ENCODE assay signal across 8 cellular contexts in the genomic region with DNA sequence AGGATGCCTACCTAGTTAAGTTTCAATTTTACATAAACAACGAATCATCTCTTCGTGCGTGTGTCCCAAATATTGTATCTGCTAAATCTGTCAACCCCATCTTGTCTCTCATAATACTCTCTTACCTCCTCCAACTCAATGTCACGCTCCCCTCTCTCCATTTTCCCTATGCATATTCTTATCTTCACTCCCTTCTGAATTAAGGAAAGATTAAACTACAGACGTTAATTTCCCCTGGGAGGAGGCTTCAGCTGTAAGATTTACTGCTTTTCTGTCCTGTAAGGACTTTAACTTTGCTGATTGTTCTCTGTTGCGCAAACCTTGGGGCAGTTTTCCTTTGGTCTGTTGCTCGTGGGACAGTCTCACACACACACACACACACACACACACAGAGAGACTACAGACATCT. TPM values are rescaled to one million over a fixed set of nuclear protein-coding genes. Genes with fewer than 3 reads are reported as not detected.
A peak's percentile ranks its signal among the peaks of the same experiment; 100 is the strongest.
DNase-seq lines count a peak whose midpoint lies in the region; ATAC-seq and TF ChIP-seq lines count a peak whose summit lies in the region.

No MANE protein-coding gene starts in this region.

- H3K4me1 ChIP-seq in HUES48 (ENCODE audit: control insufficient read depth, insufficient read depth, low read length) (peaks cover 8% of the 10 kb centered on the region; the same call in 1 of the 2 replicates), right cardiac atrium (ENCODE audit: control insufficient read depth, insufficient read depth, low read length) (no peaks in the 10 kb centered on the region), sigmoid colon (peaks cover 0 to 15% (median 5%) of the 10 kb centered on the region in 4 donors)

- POLR2A ChIA-PET in activated naive CD8-positive, alpha-beta T cell treated with anti-CD3 and anti-CD28 coated beads, Interleukin-2, amount 10 ng/mL, durations not matched to agents 7 days and 5 days (lab: Charles Lee) = no interaction called here

- WGBS in right cardiac atrium = 8% methylated on average over 7 of the region's 7 CpGs
- WGBS in sigmoid colon, 2 donors = 3 to 6% methylated on average over 7 of the region's 7 CpGs

- H3K36me3 ChIP-seq in HUES48 (ENCODE audit: control insufficient read depth, insufficient read depth, low read length) (no peaks in the 10 kb centered on the region), sigmoid colon (no peaks in the 10 kb centered on the region)

- H3K9me3 Mint-ChIP-seq in activated naive CD8-positive, alpha-beta T cell treated with anti-CD3 and anti-CD28 coated beads, Interleukin-2, amount 10 ng/mL, durations not matched to agents 7 days and 5 days = no peaks in the 10 kb centered on the region

- H3K27ac Mint-ChIP-seq in activated naive CD8-positive, alpha-beta T cell treated with anti-CD3 and anti-CD28 coated beads, Interleukin-2, amount 10 ng/mL, durations not matched to agents 7 days and 5 days = peak overlapping the region; percentile 93

- no peaks in the 10 kb centered on the region for H3K36me3 Mint-ChIP-seq in activated naive CD8-positive, alpha-beta T cell treated with anti-CD3 and anti-CD28 coated beads, Interleukin-2, amount 10 ng/mL, durations not matched to agents 7 days and 5 days

- H3K27ac ChIP-seq in HUES48 (ENCODE audit: low read depth, low read length) (peak overlapping the region; percentile 90), right cardiac atrium (ENCODE audit: low read length) (peak overlapping the region; percentile 99), sigmoid colon (peak overlapping the region; percentile 79 to 85 (median 82))

- no peak for TF ChIP-seq CTCF in sigmoid colon (IDR thresholded peaks at IDR 0.05)

- H3K27me3 Mint-ChIP-seq in activated naive CD8-positive, alpha-beta T cell treated with anti-CD3 and anti-CD28 coated beads, Interleukin-2, amount 10 ng/mL, durations not matched to agents 7 days and 5 days = no peaks in the 10 kb centered on the region

- peaks cover 19% of the 10 kb centered on the region for H3K4me1 Mint-ChIP-seq in activated naive CD8-positive, alpha-beta T cell treated with anti-CD3 and anti-CD28 coated beads, Interleukin-2, amount 10 ng/mL, durations not matched to agents 7 days and 5 days

- H3K27me3 ChIP-seq in HUES48 (ENCODE audit: control insufficient read depth, insufficient read depth, low read length) (no peaks in the 10 kb centered on the region), right cardiac atrium (ENCODE audit: control insufficient read depth, insufficient read depth) (no peaks in the 10 kb centered on the region), sigmoid colon (no peaks in the 10 kb centered on the region)

- H3K9ac ChIP-seq in HUES48 (ENCODE audit: low read depth, low read length) = peak overlapping the region; percentile 94

- peak overlapping the region; percentile 95 for H3K4me3 Mint-ChIP-seq in activated naive CD8-positive, alpha-beta T cell treated with anti-CD3 and anti-CD28 coated beads, Interleukin-2, amount 10 ng/mL, durations not matched to agents 7 days and 5 days

- H3K9me3 ChIP-seq in HUES48 (ENCODE audit: control insufficient read depth, insufficient read depth, low read length) = peaks cover 12% of the 10 kb centered on the region; the same call in 1 of the 2 replicates
- H3K9me3 ChIP-seq in right cardiac atrium (ENCODE audit: control insufficient read depth, low read length) = no peaks in the 10 kb centered on the region
- no peaks in the 10 kb centered on the region for H3K9me3 ChIP-seq in sigmoid colon

- TF ChIP-seq POLR2A in sigmoid colon (IDR thresholded peaks at IDR 0.05) = no peak

- peak; percentile 18 for DNase-seq in GM04504 (ENCODE audit: low read depth)
- DNase-seq in activated naive CD8-positive, alpha-beta T cell treated with anti-CD3 and anti-CD28 coated beads, Interleukin-2, amount 10 ng/mL, durations not matched to agents 7 days and 5 days = no peak
- no peak for DNase-seq in right cardiac atrium
- DNase-seq in sigmoid colon = no peak

- no peak for TF ChIP-seq EP300 in sigmoid colon (IDR thresholded peaks at IDR 0.05)

- intact Hi-C loops in right cardiac atrium (cut with DNase I) (no loop called here), sigmoid colon (cut with DNase I) (loop anchor here (5.0 to 10.0 kb wide), 3 partner anchors 116 to 544 kb away; partner anchors contain the start of genes NEXMIF, RLIM and UPRT)

- H3K4me3 ChIP-seq in HUES48 (ENCODE audit: low read depth, low read length) (peak overlapping the region; percentile 85), right cardiac atrium (ENCODE audit: low read length) (peak overlapping the region; percentile 97), sigmoid colon (peak overlapping the region; percentile 62 to 64 (median 63))

- peak; percentile 24 for ATAC-seq in activated naive CD8-positive, alpha-beta T cell treated with anti-CD3 and anti-CD28 coated beads, Interleukin-2, amount 10 ng/mL, durations not matched to agents 7 days and 5 days (ENCODE audit: low read depth)
- ATAC-seq in right cardiac atrium (peak in 1 of 2 donors; percentile 58), HG03378 (IDR thresholded peaks at IDR 0.05; ENCODE audit: unreplicated experiment) (no peak), GM18867 (IDR thresholded peaks at IDR 0.05; ENCODE audit: unreplicated experiment) (no peak), GM19463 (IDR thresholded peaks at IDR 0.05; ENCODE audit: unreplicated experiment) (no peak)

RNA-seq across cellular contexts. Expression of gene ABCB7, which starts 0.5 kb away (rescaled TPM):
- total RNA-seq in activated naive CD8-positive, alpha-beta T cell treated with anti-CD3 and anti-CD28 coated beads, Interleukin-2, amount 10 ng/mL, durations not matched to agents 7 days and 5 days = 10 to 100 TPM; 25.4 to 26.3 TPM
- total RNA-seq in right cardiac atrium (10 to 100 TPM; 25.6 to 28.6 (median 27.3) TPM), sigmoid colon (10 to 100 TPM; 37.6 to 88.5 (median 63.6) TPM)
- polyA plus RNA-seq in right cardiac atrium (15.6 TPM), sigmoid colon (10 to 100 TPM in 1 of 3 donors, 1 to 10 TPM in 2; 5.8 to 14.1 (median 8.4) TPM)
